Comparison of ENCODE assay signal across 1 cellular context in genomic region chr1:161215079-161215478, GRCh38.
TF ChIP-seq lines count a peak whose summit lies in the region.

Gene FCER1G (plus strand): TSS chr1:161215295. CDS start chr1:161215322, 27 bp downstream.

TF ChIP-seq in GM12878, 131 proteins besides CTCF, POLR2A, EP300 and RAD21 (continued from another document):
- TF ChIP-seq POLR2AphosphoS5 (IDR thresholded peaks at IDR 0.05; ENCODE audit: low read length) (no peak; the same call in 1 of the 2 replicates), SMAD5 (IDR thresholded peaks at IDR 0.05; ENCODE audit: low read depth) (no peak), HDAC6 (IDR thresholded peaks at IDR 0.05; ENCODE audit: unreplicated experiment) (no peak), CUX1 (IDR thresholded peaks at IDR 0.05; ENCODE audit: insufficient replicate concordance, low read depth, low read length) (no peak), SPI1 (IDR thresholded peaks at IDR 0.05; ENCODE audit: borderline replicate concordance, insufficient read depth, low read depth, low read length) (no peak), PAX8 (IDR thresholded peaks at IDR 0.05) (no peak), FOXM1 (IDR thresholded peaks at IDR 0.05; ENCODE audit: low read depth, low read length) (no peak), PAX5 (IDR thresholded peaks at IDR 0.05; ENCODE audit: borderline replicate concordance, low read depth, low read length) (no peak), NBN (IDR thresholded peaks at IDR 0.05) (no peak), CBX5 (IDR thresholded peaks at IDR 0.05; ENCODE audit: low read depth) (no peak), SIN3A (IDR thresholded peaks at IDR 0.05; ENCODE audit: low read depth, low read length) (no peak), USF2 (IDR thresholded peaks at IDR 0.05; ENCODE audit: borderline replicate concordance, low read depth, low read length) (no peak), BHLHE40 (IDR thresholded peaks at IDR 0.05; ENCODE audit: borderline replicate concordance in 1 of 2, low read depth in 2 of 2, low read length in 1 of 2) (no peak), MYC (IDR thresholded peaks at IDR 0.05; ENCODE audit: insufficient read depth, insufficient read length, insufficient replicate concordance, low read length, severe bottlenecking) (no peak)
